ENCODE assay signal across 8 cellular contexts in genomic region chr7:101218236-101219130, GRCh38. TPM values are rescaled to one million over a fixed set of nuclear protein-coding genes. Genes with fewer than 3 reads are reported as not detected.
DNase-seq lines count a peak whose midpoint lies in the region; ATAC-seq, FAIRE-seq and TF ChIP-seq lines count a peak whose summit lies in the region.

No MANE protein-coding gene starts in this region.

- TF ChIP-seq POLR2A in H54 (IDR thresholded peaks at IDR 0.05; ENCODE audit: low read depth, low read length): no peak

- H3K36me3 ChIP-seq in CD8-positive, alpha-beta memory T cell (ENCODE audit: insufficient read depth, low read length): no peaks in the 10 kb centered on the region
- H3K36me3 ChIP-seq in H7 (replicated peaks; ENCODE audit: control insufficient read depth, insufficient read depth, low read length) (peaks cover 2% of the 10 kb centered on the region), right atrium auricular region (peaks cover 20% of the 10 kb centered on the region), smooth muscle cell (ENCODE audit: low read depth) (no peaks in the 10 kb centered on the region)

- H3K9ac ChIP-seq in smooth muscle cell (ENCODE audit: low read depth): peak overlapping the region; percentile 94

- peaks cover 57% of the 10 kb centered on the region for H3K79me2 ChIP-seq in smooth muscle cell (ENCODE audit: low read depth)

- no peak for ATAC-seq in T-helper 17 cell

- DNase-seq in CD8-positive, alpha-beta memory T cell: no peak
- no peak for DNase-seq in H7
- no peak for DNase-seq in T-helper 17 cell
- no peak for DNase-seq in right atrium auricular region (ENCODE audit: low spot score)
- DNase-seq in smooth muscle cell (lab: John Stamatoyannopoulos, UW; ENCODE audit: unreplicated experiment): no peak
- DNase-seq in H54 (ENCODE audit: insufficient read length, low spot score): no peak
- DNase-seq in putamen (ENCODE audit: low spot score): no peak
- DNase-seq in AG08395 (ENCODE audit: low spot score): no peak

- FAIRE-seq in H54 (lab: Jason Lieb, UNC): no peak

- no peaks in the 10 kb centered on the region for H3K9me3 ChIP-seq in CD8-positive, alpha-beta memory T cell (ENCODE audit: low read length)
- H3K9me3 ChIP-seq in T-helper 17 cell (ENCODE audit: control insufficient read depth, low read length, poor library complexity, severe bottlenecking) (no peaks in the 10 kb centered on the region), right atrium auricular region (no peaks in the 10 kb centered on the region), smooth muscle cell (replicated peaks; ENCODE audit: low read depth) (no peaks in the 10 kb centered on the region)

- no peak for TF ChIP-seq CTCF in right atrium auricular region (IDR thresholded peaks at IDR 0.05)
- no peak for TF ChIP-seq CTCF in smooth muscle cell (IDR thresholded peaks at IDR 0.05; ENCODE audit: borderline replicate concordance, insufficient read depth, poor library complexity, severe bottlenecking)

- WGBS in smooth muscle cell (ENCODE audit: low lambda C conversion rate): 11% methylated on average over 26 of the region's 26 CpGs

- H3F3A ChIP-seq in smooth muscle cell (ENCODE audit: low read depth): no peaks in the 10 kb centered on the region

- CTCF ChIA-PET in CD8-positive, alpha-beta memory T cell (lab: Charles Lee): interaction anchor here (0.7 to 7.8 kb wide), 18 partner anchors 8 to 366 kb away, joined by 3 to 69 read pairs (median 4); partner anchors contain the start of genes FIS1, SLC12A9, UFSP1 and VGF

- H2AFZ ChIP-seq in smooth muscle cell (ENCODE audit: low read depth): peak overlapping the region; percentile 86

- H3K27me3 Mint-ChIP-seq in CD8-positive, alpha-beta memory T cell: peaks cover 0 to 4% of the 10 kb centered on the region in 2 donors
- H3K27me3 Mint-ChIP-seq in T-helper 17 cell: no peaks in the 10 kb centered on the region

- peak overlapping the region; percentile 90 to 98 (median 97) for H3K4me3 Mint-ChIP-seq in CD8-positive, alpha-beta memory T cell
- peak overlapping the region; percentile 92 for H3K4me3 Mint-ChIP-seq in T-helper 17 cell

- H3K4me2 ChIP-seq in smooth muscle cell: peak overlapping the region; percentile 98

- H3K9me3 Mint-ChIP-seq in CD8-positive, alpha-beta memory T cell: peaks cover 0 to 3% (median 0%) of the 10 kb centered on the region in 5 donors

- no peaks in the 10 kb centered on the region for H3K27me3 ChIP-seq in CD8-positive, alpha-beta memory T cell (ENCODE audit: insufficient read depth, low read length, poor library complexity, severe bottlenecking)
- H3K27me3 ChIP-seq in H7 (ENCODE audit: control insufficient read depth, insufficient read depth, low read length) (no peaks in the 10 kb centered on the region; the same call in 1 of the 2 replicates), right atrium auricular region (no peaks in the 10 kb centered on the region), smooth muscle cell (ENCODE audit: low read depth) (no peaks in the 10 kb centered on the region)

- H3K4me1 ChIP-seq in CD8-positive, alpha-beta memory T cell (ENCODE audit: insufficient read depth, low read length): peaks cover 25% of the 10 kb centered on the region
- H3K4me1 ChIP-seq in right atrium auricular region (peaks cover 0 to 38% of the 10 kb centered on the region in 2 donors), smooth muscle cell (ENCODE audit: low read depth) (peaks cover 10% of the 10 kb centered on the region)

- H3K4me1 Mint-ChIP-seq in CD8-positive, alpha-beta memory T cell: peaks cover 31 to 55% (median 50%) of the 10 kb centered on the region in 3 donors
- H3K4me1 Mint-ChIP-seq in T-helper 17 cell: peaks cover 32% of the 10 kb centered on the region

- peaks cover 38% of the 10 kb centered on the region for H4K20me1 ChIP-seq in smooth muscle cell (ENCODE audit: low read depth)

- peak overlapping the region; percentile 95 to 97 (median 96) for H3K27ac Mint-ChIP-seq in CD8-positive, alpha-beta memory T cell
- peak overlapping the region; percentile 96 for H3K27ac Mint-ChIP-seq in T-helper 17 cell

- POLR2A ChIA-PET in CD8-positive, alpha-beta memory T cell (lab: Charles Lee): interaction anchor here (0.9 to 3.0 kb wide), 8 partner anchors 8 to 1118 kb away, joined by 3 to 28 read pairs (median 4); partner anchors contain the start of genes FIS1, MCM7 and UFSP1

- peaks cover 0 to 56% (median 2%) of the 10 kb centered on the region in 3 donors for H3K36me3 Mint-ChIP-seq in CD8-positive, alpha-beta memory T cell
- no peaks in the 10 kb centered on the region for H3K36me3 Mint-ChIP-seq in T-helper 17 cell (ENCODE audit: low read depth)

- H3K27ac ChIP-seq in CD8-positive, alpha-beta memory T cell (ENCODE audit: low read depth, low read length): peak overlapping the region; percentile 76
- H3K27ac ChIP-seq in right atrium auricular region (peak overlapping the region; percentile 88 to 95), smooth muscle cell (ENCODE audit: low read depth) (peak overlapping the region; percentile 98)

- H3K4me3 ChIP-seq in CD8-positive, alpha-beta memory T cell (ENCODE audit: low read length): peak overlapping the region; percentile 82
- peak overlapping the region; percentile 76 for H3K4me3 ChIP-seq in H7 (ENCODE audit: insufficient read depth, low read depth, low read length)
- H3K4me3 ChIP-seq in right atrium auricular region: peak overlapping the region; percentile 78 to 85
- H3K4me3 ChIP-seq in smooth muscle cell: peak overlapping the region; percentile 74

RNA-seq across cellular contexts. Expression of gene ZNHIT1, which starts 0.5 kb away (rescaled TPM):
- total RNA-seq in CD8-positive, alpha-beta memory T cell: 10 to 100 TPM; 50.6 to 51.7 TPM
- 66.2 TPM for polyA plus RNA-seq in CD8-positive, alpha-beta memory T cell
- total RNA-seq in H7 (2014; rRNA removed; shearing (Covaris generic)): 58.9 and 83.3 TPM in 2 replicates
- total RNA-seq in T-helper 17 cell: 10 to 100 TPM; 38.7 to 42.4 TPM
- 10 to 100 TPM; 65.3 to 69.6 TPM for total RNA-seq in right atrium auricular region
- 100 and 102 TPM in 2 replicates for total RNA-seq in smooth muscle cell
- 116 and 123 TPM in 2 replicates for polyA plus RNA-seq in smooth muscle cell

RNA-seq across cellular contexts. Expression of gene PLOD3, which starts 1.1 kb away (rescaled TPM):
- total RNA-seq in CD8-positive, alpha-beta memory T cell: 10 to 100 TPM; 41.3 to 45.4 TPM
- polyA plus RNA-seq in CD8-positive, alpha-beta memory T cell: 23.1 TPM
- total RNA-seq in H7 (2014; rRNA removed; shearing (Covaris generic)): 41.9 and 48.3 TPM in 2 replicates
- 10 to 100 TPM; 39.0 to 44.7 TPM for total RNA-seq in T-helper 17 cell
- 10 to 100 TPM; 35.5 to 35.9 TPM for total RNA-seq in right atrium auricular region
- 58.4 and 63.5 TPM in 2 replicates for total RNA-seq in smooth muscle cell
- 150 and 168 TPM in 2 replicates for polyA plus RNA-seq in smooth muscle cell

RNA-seq across cellular contexts. Expression of gene MOGAT3, which starts 17.6 kb away (rescaled TPM):
- not detected for total RNA-seq in CD8-positive, alpha-beta memory T cell
- not detected for polyA plus RNA-seq in CD8-positive, alpha-beta memory T cell
- total RNA-seq in H7 (2014; rRNA removed; shearing (Covaris generic)): 0.52 and 1.00 TPM in 2 replicates
- total RNA-seq in T-helper 17 cell: not detected
- not detected for total RNA-seq in right atrium auricular region
- total RNA-seq in smooth muscle cell: not detected in 2 replicates
- 0.38 TPM in 1 of 2 replicates, not detected in the other for polyA plus RNA-seq in smooth muscle cell

RNA-seq across cellular contexts. Expression of gene CLDN15, which starts 19.1 kb away (rescaled TPM):
- 10 to 100 TPM; 19.5 to 20.3 TPM for total RNA-seq in CD8-positive, alpha-beta memory T cell
- 1.2 TPM for polyA plus RNA-seq in CD8-positive, alpha-beta memory T cell
- 4.2 and 6.1 TPM in 2 replicates for total RNA-seq in H7 (2014; rRNA removed; shearing (Covaris generic))
- total RNA-seq in T-helper 17 cell (10 to 100 TPM; 17.3 to 23.0 TPM), right atrium auricular region (10 to 100 TPM; 16.5 to 50.2 TPM), smooth muscle cell (4.0 and 12.2 TPM in 2 replicates)
- polyA plus RNA-seq in smooth muscle cell: 3.0 and 8.7 TPM in 2 replicates

RNA-seq across cellular contexts. Expression of gene FIS1, which starts 26.4 kb away (rescaled TPM):
- 100 to 1,000 TPM; 137 to 139 TPM for total RNA-seq in CD8-positive, alpha-beta memory T cell
- 206 TPM for polyA plus RNA-seq in CD8-positive, alpha-beta memory T cell
- total RNA-seq in H7 (2014; rRNA removed; shearing (Covaris generic)): 141 and 151 TPM in 2 replicates
- total RNA-seq in T-helper 17 cell (10 to 100 TPM; 80.5 to 90.7 TPM), right atrium auricular region (100 to 1,000 TPM; 359 to 459 TPM), smooth muscle cell (97.7 and 98.4 TPM in 2 replicates)
- 174 and 200 TPM in 2 replicates for polyA plus RNA-seq in smooth muscle cell
